In genomic region chr13:66943530-66943929, GRCh38 we compare ENCODE assay signal across 31 cellular contexts.
"Had no signal": no experiment of that assay in that cellular context is flagged by ENCODE, and none has a peak within 500 bp of the region (broad histone marks: within the 10 kb centered on the region; RNA-seq: fewer than 3 reads in every experiment).

No MANE protein-coding gene starts in this region.

- H3K9me3 Mint-ChIP-seq: activated B cell treated with CpG ODN at 0.5 μM for 24 hours; activated CD4-positive, alpha-beta T cell treated with anti-CD3 and anti-CD28 coated beads, Interleukin-2, amount 10 ng/mL, durations not matched to agents 24 days and 14 days; activated CD8-positive, alpha-beta T cell treated with anti-CD3 and anti-CD28 coated beads for 36 hours; activated naive CD4-positive, alpha-beta T cell treated with anti-CD3 and anti-CD28 coated beads, Interleukin-2, amount 10 ng/mL, durations not matched to agents 7 days and 5 days; activated naive CD4-positive, alpha-beta T cell treated with anti-CD3 and anti-CD28 coated beads, Interleukin-2, amount 50 U/mL, for 24 hours; activated naive CD8-positive, alpha-beta T cell treated with anti-CD3 and anti-CD28 coated beads, Interleukin-2, amount 10 ng/mL, durations not matched to agents 7 days and 5 days; activated T-helper 2 cell treated with anti-CD3 and anti-CD28 coated beads, Interferon-gamma antibody, Interleukin-2, Interleukin-4, amounts not matched to agents 10 μg/mL and 5 μg/mL and 100 μg/mL, durations not matched to agents 14 hours and 24 hours and 36 hours; T-helper 1 cell treated with Interleukin-12 subunit alpha and Interleukin-12 subunit beta and Interleukin-4 antibody, amounts not matched to agents 30 μg/mL and 1 μg/mL, for 36 hours had no signal

- DNase-seq: activated B cell treated with CpG ODN at 0.5 μM for 24 hours; activated CD4-positive, alpha-beta memory T cell treated with anti-CD3 and anti-CD28 coated beads for 36 hours; activated CD4-positive, alpha-beta T cell treated with anti-CD3 and anti-CD28 coated beads for 4 hours; activated CD4-positive, alpha-beta T cell treated with anti-CD3 and anti-CD28 coated beads, Interleukin-2, amount 10 ng/mL, durations not matched to agents 24 days and 14 days; activated CD4-positive, alpha-beta T cell treated with anti-CD3 and anti-CD28 coated beads, Interleukin-2, amount 50 U/mL, for 1 hour; activated CD4-positive, alpha-beta T cell treated with anti-CD3 and anti-CD28 coated beads, Interleukin-2, amount 50 U/mL, for 4 hours; activated CD4-positive, CD25-positive, alpha-beta regulatory T cell treated with anti-CD3 and anti-CD28 coated beads, Interleukin-2, amount 50 U/mL, for 72 hours; activated CD8-positive, alpha-beta memory T cell treated with anti-CD3 and anti-CD28 coated beads, Interleukin-2, amount 50 U/mL, for 48 hours; activated CD8-positive, alpha-beta T cell treated with anti-CD3 and anti-CD28 coated beads for 36 hours; activated effector memory CD4-positive, alpha-beta T cell treated with Interleukin-2 at 50 U/mL for 16 hours; activated gamma-delta T cell; activated naive CD4-positive, alpha-beta T cell treated with anti-CD3 and anti-CD28 coated beads, Interleukin-2, amount 10 ng/mL, durations not matched to agents 7 days and 5 days; activated naive CD4-positive, alpha-beta T cell treated with Interleukin-2 at 50 U/mL for 16 hours; activated naive CD8-positive, alpha-beta T cell treated with anti-CD3 and anti-CD28 coated beads, Interleukin-2, amount 10 ng/mL, durations not matched to agents 7 days and 5 days; activated naive CD8-positive, alpha-beta T cell treated with anti-CD3 and anti-CD28 coated beads, Interleukin-2, amount 50 U/mL, for 24 hours; activated T-cell treated with anti-CD3 and anti-CD28 coated beads, Interleukin-2, amount 50 U/mL, for 24 hours; activated T-cell treated with anti-CD3 and anti-CD28 coated beads, Interleukin-2, amount 50 U/mL, for 48 hours; amygdala; anterior cingulate cortex; body of pancreas; brain microvascular endothelial cell; central memory CD4-positive, alpha-beta T cell; T-helper 2 cell; T-helper 9 cell had no signal

- H3K36me3 ChIP-seq: brain microvascular endothelial cell, breast epithelium had no signal

- H3K4me3 ChIP-seq: body of pancreas, breast epithelium had no signal

- ATAC-seq: activated CD8-positive, alpha-beta T cell treated with anti-CD3 and anti-CD28 coated beads for 36 hours; activated naive CD8-positive, alpha-beta T cell treated with anti-CD3 and anti-CD28 coated beads, Interleukin-2, amount 50 U/mL, for 24 hours; body of pancreas had no signal

- H3K27me3 Mint-ChIP-seq: activated B cell treated with CpG ODN at 0.5 μM for 24 hours; activated CD4-positive, alpha-beta memory T cell treated with anti-CD3 and anti-CD28 coated beads for 36 hours; activated CD4-positive, alpha-beta T cell treated with anti-CD3 and anti-CD28 coated beads, Interleukin-2, amount 10 ng/mL, durations not matched to agents 24 days and 14 days; activated CD8-positive, alpha-beta T cell treated with anti-CD3 and anti-CD28 coated beads for 36 hours; activated naive CD4-positive, alpha-beta T cell treated with anti-CD3 and anti-CD28 coated beads, Interleukin-2, amount 10 ng/mL, durations not matched to agents 7 days and 5 days; activated naive CD4-positive, alpha-beta T cell treated with anti-CD3 and anti-CD28 coated beads, Interleukin-2, amount 50 U/mL, for 24 hours; activated naive CD8-positive, alpha-beta T cell; activated naive CD8-positive, alpha-beta T cell treated with anti-CD3 and anti-CD28 coated beads, Interleukin-2, amount 10 ng/mL, durations not matched to agents 7 days and 5 days; activated naive CD8-positive, alpha-beta T cell treated with anti-CD3 and anti-CD28 coated beads, Interleukin-2, amount 50 U/mL, for 24 hours; activated T-cell treated with anti-CD3 and anti-CD28 coated beads, Interleukin-2, amount 50 U/mL, for 24 hours had no signal

- H3K27ac Mint-ChIP-seq: activated B cell treated with CpG ODN at 0.5 μM for 24 hours; activated CD4-positive, alpha-beta memory T cell treated with anti-CD3 and anti-CD28 coated beads for 36 hours; activated CD4-positive, alpha-beta T cell treated with anti-CD3 and anti-CD28 coated beads, Interleukin-2, amount 10 ng/mL, durations not matched to agents 24 days and 14 days; activated CD8-positive, alpha-beta T cell treated with anti-CD3 and anti-CD28 coated beads for 36 hours; activated naive CD4-positive, alpha-beta T cell treated with anti-CD3 and anti-CD28 coated beads, Interleukin-2, amount 10 ng/mL, durations not matched to agents 7 days and 5 days; activated naive CD4-positive, alpha-beta T cell treated with anti-CD3 and anti-CD28 coated beads, Interleukin-2, amount 50 U/mL, for 24 hours; activated naive CD8-positive, alpha-beta T cell; activated naive CD8-positive, alpha-beta T cell treated with anti-CD3 and anti-CD28 coated beads, Interleukin-2, amount 10 ng/mL, durations not matched to agents 7 days and 5 days; activated naive CD8-positive, alpha-beta T cell treated with anti-CD3 and anti-CD28 coated beads, Interleukin-2, amount 50 U/mL, for 24 hours; activated T-cell treated with anti-CD3 and anti-CD28 coated beads, Interleukin-2, amount 50 U/mL, for 24 hours; activated T-helper 2 cell treated with anti-CD3 and anti-CD28 coated beads, Interferon-gamma antibody, Interleukin-2, Interleukin-4, amounts not matched to agents 10 μg/mL and 5 μg/mL and 100 μg/mL, durations not matched to agents 14 hours and 24 hours and 36 hours; T-helper 1 cell treated with Interleukin-12 subunit alpha and Interleukin-12 subunit beta and Interleukin-4 antibody, amounts not matched to agents 30 μg/mL and 1 μg/mL, for 36 hours; T-helper 2 cell treated with Interferon-gamma antibody and Interleukin-4, amounts not matched to agents 5 μg/mL and 100 μg/mL, for 36 hours had no signal

- H3K4me3 Mint-ChIP-seq: activated B cell treated with CpG ODN at 0.5 μM for 24 hours; activated CD4-positive, alpha-beta memory T cell treated with anti-CD3 and anti-CD28 coated beads for 36 hours; activated CD4-positive, alpha-beta T cell treated with anti-CD3 and anti-CD28 coated beads, Interleukin-2, amount 10 ng/mL, durations not matched to agents 24 days and 14 days; activated CD8-positive, alpha-beta T cell treated with anti-CD3 and anti-CD28 coated beads for 36 hours; activated naive CD4-positive, alpha-beta T cell treated with anti-CD3 and anti-CD28 coated beads, Interleukin-2, amount 10 ng/mL, durations not matched to agents 7 days and 5 days; activated naive CD4-positive, alpha-beta T cell treated with anti-CD3 and anti-CD28 coated beads, Interleukin-2, amount 50 U/mL, for 24 hours; activated naive CD8-positive, alpha-beta T cell; activated naive CD8-positive, alpha-beta T cell treated with anti-CD3 and anti-CD28 coated beads, Interleukin-2, amount 10 ng/mL, durations not matched to agents 7 days and 5 days; activated naive CD8-positive, alpha-beta T cell treated with anti-CD3 and anti-CD28 coated beads, Interleukin-2, amount 50 U/mL, for 24 hours; activated T-cell treated with anti-CD3 and anti-CD28 coated beads, Interleukin-2, amount 50 U/mL, for 24 hours; T-helper 1 cell treated with Interleukin-12 subunit alpha and Interleukin-12 subunit beta and Interleukin-4 antibody, amounts not matched to agents 30 μg/mL and 1 μg/mL, for 36 hours; T-helper 2 cell treated with Interferon-gamma antibody and Interleukin-4, amounts not matched to agents 5 μg/mL and 100 μg/mL, for 36 hours had no signal

- H3K4me1 ChIP-seq: body of pancreas, breast epithelium had no signal

- H3K27me3 ChIP-seq: body of pancreas, brain microvascular endothelial cell, breast epithelium had no signal

- H3K27ac ChIP-seq: body of pancreas, brain microvascular endothelial cell, breast epithelium, VCaP had no signal

- H3K9me3 ChIP-seq: body of pancreas, breast epithelium had no signal

- H3K4me1 Mint-ChIP-seq: activated CD4-positive, alpha-beta T cell treated with anti-CD3 and anti-CD28 coated beads, Interleukin-2, amount 10 ng/mL, durations not matched to agents 24 days and 14 days; activated naive CD4-positive, alpha-beta T cell treated with anti-CD3 and anti-CD28 coated beads, Interleukin-2, amount 10 ng/mL, durations not matched to agents 7 days and 5 days; activated naive CD4-positive, alpha-beta T cell treated with anti-CD3 and anti-CD28 coated beads, Interleukin-2, amount 50 U/mL, for 24 hours; activated naive CD8-positive, alpha-beta T cell treated with anti-CD3 and anti-CD28 coated beads, Interleukin-2, amount 10 ng/mL, durations not matched to agents 7 days and 5 days; activated naive CD8-positive, alpha-beta T cell treated with anti-CD3 and anti-CD28 coated beads, Interleukin-2, amount 50 U/mL, for 24 hours had no signal

- H3K36me3 Mint-ChIP-seq: activated CD4-positive, alpha-beta memory T cell treated with anti-CD3 and anti-CD28 coated beads for 36 hours; activated naive CD4-positive, alpha-beta T cell treated with anti-CD3 and anti-CD28 coated beads, Interleukin-2, amount 10 ng/mL, durations not matched to agents 7 days and 5 days; activated naive CD4-positive, alpha-beta T cell treated with anti-CD3 and anti-CD28 coated beads, Interleukin-2, amount 50 U/mL, for 24 hours; activated naive CD8-positive, alpha-beta T cell; activated naive CD8-positive, alpha-beta T cell treated with anti-CD3 and anti-CD28 coated beads, Interleukin-2, amount 10 ng/mL, durations not matched to agents 7 days and 5 days had no signal
